Comparison of ENCODE assay signal across 2 cellular contexts in genomic region chr11:125345706-125346561, GRCh38.
TF ChIP-seq lines count a peak whose summit lies in the region.

No MANE protein-coding gene starts in this region.

TF ChIP-seq in Ishikawa, 13 proteins besides CTCF, POLR2A, EP300 and RAD21 (continued from another document):
- TF ChIP-seq FOXM1 (IDR thresholded peaks at IDR 0.05; ENCODE audit: borderline replicate concordance, low read depth) (no peak), TEAD4 (IDR thresholded peaks at IDR 0.05) (no peak), EGR1 (IDR thresholded peaks at IDR 0.05) (no peak), TCF12 (IDR thresholded peaks at IDR 0.05; ENCODE audit: low read depth) (no peak), CREB1 (IDR thresholded peaks at IDR 0.05; ENCODE audit: low read depth) (no peak), CEBPB (IDR thresholded peaks at IDR 0.05) (no peak), YY1 (IDR thresholded peaks at IDR 0.05; ENCODE audit: low read depth) (no peak)
- TF ChIP-seq, protein P1, sequence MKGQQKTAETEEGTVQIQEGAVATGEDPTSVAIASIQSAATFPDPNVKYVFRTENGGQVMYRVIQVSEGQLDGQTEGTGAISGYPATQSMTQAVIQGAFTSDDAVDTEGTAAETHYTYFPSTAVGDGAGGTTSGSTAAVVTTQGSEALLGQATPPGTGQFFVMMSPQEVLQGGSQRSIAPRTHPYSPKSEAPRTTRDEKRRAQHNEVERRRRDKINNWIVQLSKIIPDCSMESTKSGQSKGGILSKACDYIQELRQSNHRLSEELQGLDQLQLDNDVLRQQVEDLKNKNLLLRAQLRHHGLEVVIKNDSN (IDR thresholded peaks at IDR 0.05): no peak

TF ChIP-seq in GM12878, 131 proteins besides CTCF, POLR2A, EP300 and RAD21 (continued from another document):
- TF ChIP-seq CEBPZ (IDR thresholded peaks at IDR 0.05; ENCODE audit: low read depth, low read length): no peak
- 0 out of 2 replicates have a peak, but pooled peaks have one; percentile 20 for TF ChIP-seq YY1 (IDR thresholded peaks at IDR 0.05; ENCODE audit: low read depth, low read length)
